7 cellular contexts compared by ENCODE assay signal in genomic region chr17:17206913-17207368, GRCh38. TPM values are rescaled to one million over a fixed set of nuclear protein-coding genes. Genes with fewer than 3 reads are reported as not detected.
A peak's percentile ranks its signal among the peaks of the same experiment; 100 is the strongest.
DNase-seq lines count a peak whose midpoint lies in the region; ATAC-seq and TF ChIP-seq lines count a peak whose summit lies in the region.

No MANE protein-coding gene starts in this region.

- no peak for TF ChIP-seq POLR2A in testis (IDR thresholded peaks at IDR 0.05)

- peak overlapping the region; percentile 84 for H3K27ac ChIP-seq in layer of hippocampus (ENCODE audit: low read depth, low read length)
- peak overlapping the region; percentile 91 to 95 for H3K27ac ChIP-seq in testis

- H3K36me3 Mint-ChIP-seq in IgD-negative memory B cell, result peaks cover 2% of the 10 kb centered on the region
- H3K36me3 Mint-ChIP-seq in activated T-cell treated with anti-CD3 and anti-CD28 coated beads, Interleukin-2, amount 50 U/mL, for 24 hours (ENCODE audit: low read depth), result peaks cover 39% of the 10 kb centered on the region

- H3K27me3 ChIP-seq in layer of hippocampus (ENCODE audit: control insufficient read depth, insufficient read depth, low read length) (no peaks in the 10 kb centered on the region), testis (no peaks in the 10 kb centered on the region)

- no peak for ATAC-seq in HG03378 (IDR thresholded peaks at IDR 0.05; ENCODE audit: unreplicated experiment)
- ATAC-seq in GM21447 (IDR thresholded peaks at IDR 0.05; ENCODE audit: unreplicated experiment), result no peak

- peaks cover 0 to 14% (median 14%) of the 10 kb centered on the region in 3 donors for H3K4me1 Mint-ChIP-seq in IgD-negative memory B cell
- peaks cover 32% of the 10 kb centered on the region for H3K4me1 Mint-ChIP-seq in activated T-cell treated with anti-CD3 and anti-CD28 coated beads, Interleukin-2, amount 50 U/mL, for 24 hours (ENCODE audit: low read depth)

- peak overlapping the region; percentile 65 to 72 for H3K4me3 ChIP-seq in testis

- H3K9me3 ChIP-seq in testis, result no peaks in the 10 kb centered on the region

- TF ChIP-seq CTCF in testis (IDR thresholded peaks at IDR 0.05), result no peak

- H3K9me3 Mint-ChIP-seq in IgD-negative memory B cell, result no peaks in the 10 kb centered on the region
- no peaks in the 10 kb centered on the region for H3K9me3 Mint-ChIP-seq in activated T-cell treated with anti-CD3 and anti-CD28 coated beads, Interleukin-2, amount 50 U/mL, for 24 hours

- H3K4me3 Mint-ChIP-seq in IgD-negative memory B cell, result peak overlapping the region in 3 of 4 donors; percentile 19 to 70 (median 63)
- H3K4me3 Mint-ChIP-seq in activated T-cell treated with anti-CD3 and anti-CD28 coated beads, Interleukin-2, amount 50 U/mL, for 24 hours, result peak overlapping the region; percentile 58

- intact Hi-C loops in testis (cut with DNase I; ENCODE audit: low total_unique reads), result no loop called here

- peak overlapping the region; percentile 67 to 97 (median 74) for H3K27ac Mint-ChIP-seq in IgD-negative memory B cell
- H3K27ac Mint-ChIP-seq in activated T-cell treated with anti-CD3 and anti-CD28 coated beads, Interleukin-2, amount 50 U/mL, for 24 hours, result peak overlapping the region; percentile 86

- H3K4me1 ChIP-seq in testis, result peaks cover 16% of the 10 kb centered on the region

- no peaks in the 10 kb centered on the region for H3K27me3 Mint-ChIP-seq in IgD-negative memory B cell
- no peaks in the 10 kb centered on the region for H3K27me3 Mint-ChIP-seq in activated T-cell treated with anti-CD3 and anti-CD28 coated beads, Interleukin-2, amount 50 U/mL, for 24 hours

- no peaks in the 10 kb centered on the region for H3K36me3 ChIP-seq in testis (ENCODE audit: low read depth, missing control alignments)

- WGBS in testis, 2 donors, result 31 to 33% methylated on average over 13 to 16 of the region's 16 CpGs

- no peak for DNase-seq in activated T-cell treated with anti-CD3 and anti-CD28 coated beads, Interleukin-2, amount 50 U/mL, for 24 hours
- no peak for DNase-seq in testis
- no peak for DNase-seq in central memory CD4-positive, alpha-beta T cell

RNA-seq across cellular contexts. Expression of gene PLD6, which starts 0.8 kb away (rescaled TPM):
- polyA plus RNA-seq in IgD-negative memory B cell (5.8 TPM), testis (ENCODE audit: insufficient read depth, low read depth, low replicate concordance) (41.5 TPM)
- 10 to 100 TPM; 39.9 to 44.2 TPM for total RNA-seq in testis

RNA-seq across cellular contexts. Expression of gene FLCN, which starts 30.0 kb away (rescaled TPM):
- polyA plus RNA-seq in IgD-negative memory B cell (2.4 TPM), testis (ENCODE audit: insufficient read depth, low read depth, low replicate concordance) (47.9 TPM)
- 100 to 1,000 TPM; 129 to 159 TPM for total RNA-seq in testis

Comparison
In these comparisons a context has a peak if more than half of its experiments do, and no peak if none do; other contexts are left out.
1. RNA of gene FLCN, which starts 30.0 kb away (polyA plus RNA-seq): 47.9 TPM in testis (single experiment); 2.4 TPM in IgD-negative memory B cell (single experiment); every median in the first group is over 10 times any median in the second.